Comparison of ENCODE assay signal across 24 cellular contexts in genomic region chr4:47814896-47815295, GRCh38.
"Had no signal": no experiment of that assay in that cellular context is flagged by ENCODE, and none has a peak within 500 bp of the region (broad histone marks: within the 10 kb centered on the region; RNA-seq: fewer than 3 reads in every experiment).

No MANE protein-coding gene starts in this region.

- ATAC-seq: activated naive CD8-positive, alpha-beta T cell treated with anti-CD3 and anti-CD28 coated beads, Interleukin-2, amount 50 U/mL, for 24 hours; gastroesophageal sphincter; naive thymus-derived CD4-positive, alpha-beta T cell; psoas muscle; right lobe of liver had no signal

- H2AFZ ChIP-seq: neural progenitor cell had no signal

- H3K4me2 ChIP-seq: neural progenitor cell had no signal

- H3K27ac Mint-ChIP-seq: activated naive CD4-positive, alpha-beta T cell treated with anti-CD3 and anti-CD28 coated beads, Interleukin-2, amount 10 ng/mL, durations not matched to agents 7 days and 5 days; activated naive CD8-positive, alpha-beta T cell treated with anti-CD3 and anti-CD28 coated beads, Interleukin-2, amount 50 U/mL, for 24 hours; naive thymus-derived CD4-positive, alpha-beta T cell; neural progenitor cell had no signal

- H3K9ac ChIP-seq: neural progenitor cell had no signal

- H3K27me3 ChIP-seq: gastroesophageal sphincter, neural progenitor cell, right lobe of liver, stomach, testis, upper lobe of left lung had no signal

- H3K4me3 ChIP-seq: dorsolateral prefrontal cortex, gastroesophageal sphincter, heart right ventricle, neural progenitor cell, psoas muscle, right lobe of liver, stomach, testis, upper lobe of left lung had no signal

- H3K9me3 ChIP-seq: gastroesophageal sphincter, heart right ventricle, psoas muscle, right lobe of liver, stomach, testis, upper lobe of left lung had no signal

- DNase-seq: activated CD4-positive, CD25-positive, alpha-beta regulatory T cell treated with anti-CD3 and anti-CD28 coated beads, Interleukin-2, amount 50 U/mL, for 72 hours; activated CD8-positive, alpha-beta memory T cell treated with anti-CD3 and anti-CD28 coated beads for 24 hours; activated CD8-positive, alpha-beta memory T cell treated with anti-CD3 and anti-CD28 coated beads, Interleukin-2, amount 50 U/mL, for 48 hours; activated effector memory CD4-positive, alpha-beta T cell treated with Interleukin-2 at 50 U/mL for 16 hours; activated naive CD4-positive, alpha-beta T cell treated with anti-CD3 and anti-CD28 coated beads, Interleukin-2, amount 10 ng/mL, durations not matched to agents 7 days and 5 days; activated naive CD8-positive, alpha-beta T cell treated with anti-CD3 and anti-CD28 coated beads, Interleukin-2, amount 50 U/mL, for 24 hours; activated T-cell treated with anti-CD3 and anti-CD28 coated beads, Interleukin-2, amount 50 U/mL, for 48 hours; aorta; dorsolateral prefrontal cortex; heart right ventricle; kidney glomerular epithelial cell; mesendoderm; naive thymus-derived CD4-positive, alpha-beta T cell; psoas muscle; right lobe of liver; small intestine; stimulated activated CD4-positive, alpha-beta T cell treated with anti-CD3 and anti-CD28 coated beads, Interleukin-4, amount 100 ng/mL, for 1 hour; stomach; T-helper 1 cell; T-helper 9 cell; testis; upper lobe of left lung had no signal

- H3K27ac ChIP-seq: gastroesophageal sphincter, neural progenitor cell, psoas muscle, right lobe of liver, stomach, testis, upper lobe of left lung had no signal

- H3K4me3 Mint-ChIP-seq: activated naive CD4-positive, alpha-beta T cell treated with anti-CD3 and anti-CD28 coated beads, Interleukin-2, amount 10 ng/mL, durations not matched to agents 7 days and 5 days; activated naive CD8-positive, alpha-beta T cell treated with anti-CD3 and anti-CD28 coated beads, Interleukin-2, amount 50 U/mL, for 24 hours; naive thymus-derived CD4-positive, alpha-beta T cell; neural progenitor cell had no signal

- H3K36me3 ChIP-seq: gastroesophageal sphincter, heart right ventricle, neural progenitor cell, right lobe of liver, stomach, upper lobe of left lung had no signal

- H3K4me1 ChIP-seq: psoas muscle, stomach, testis had no signal

- H3K4me1 Mint-ChIP-seq: activated naive CD8-positive, alpha-beta T cell treated with anti-CD3 and anti-CD28 coated beads, Interleukin-2, amount 50 U/mL, for 24 hours; neural progenitor cell had no signal

- H3K36me3 Mint-ChIP-seq: activated naive CD4-positive, alpha-beta T cell treated with anti-CD3 and anti-CD28 coated beads, Interleukin-2, amount 10 ng/mL, durations not matched to agents 7 days and 5 days; neural progenitor cell had no signal

- H3K9me3 Mint-ChIP-seq: activated naive CD8-positive, alpha-beta T cell treated with anti-CD3 and anti-CD28 coated beads, Interleukin-2, amount 50 U/mL, for 24 hours; neural progenitor cell had no signal
